In the genomic region with DNA sequence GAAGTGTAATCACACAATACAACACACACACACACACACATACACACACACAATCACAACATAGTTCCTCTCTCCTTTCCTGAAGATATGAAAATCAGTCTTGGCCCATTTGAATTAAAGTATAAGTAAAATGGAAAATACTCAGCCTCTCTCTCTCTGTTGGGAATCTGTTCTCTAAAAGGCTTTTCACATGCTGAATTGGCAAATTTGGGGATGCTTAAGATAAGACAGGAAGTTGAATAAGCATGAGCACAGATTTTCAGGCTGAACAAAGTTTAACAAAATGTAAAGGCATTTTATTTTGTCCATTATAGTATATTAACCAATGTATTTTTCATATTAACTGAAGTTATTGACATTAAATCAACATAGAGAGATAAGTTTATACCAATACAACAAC, we compare ENCODE assay signal across 19 cellular contexts. TPM values are rescaled to one million over a fixed set of nuclear protein-coding genes. Genes with fewer than 3 reads are reported as not detected.
DNase-seq lines count a peak whose midpoint lies in the region; ATAC-seq, FAIRE-seq and TF ChIP-seq lines count a peak whose summit lies in the region.
"Had no signal": no experiment of that assay in that cellular context is flagged by ENCODE, and none has a peak within 500 bp of the region (broad histone marks: within the 10 kb centered on the region; RNA-seq: fewer than 3 reads in every experiment).

No MANE protein-coding gene starts in this region.

- peak overlapping the region; percentile 12 for H3K27ac Mint-ChIP-seq in type B pancreatic cell
- H3K27ac Mint-ChIP-seq: CD8-positive, alpha-beta T cell had no signal

- no peaks in the 10 kb centered on the region; the same call in 1 of the 2 replicates for H3K9me3 ChIP-seq in IMR-90 (ENCODE audit: control insufficient read depth, insufficient read depth, low read length)
- H3K9me3 ChIP-seq in H1 (ENCODE audit: insufficient read depth in 2 of 2, low read depth in 1 of 2, low read length in 1 of 2) = peaks cover 4 to 5% of the 10 kb centered on the region in 2 experiments; a peak in 1 of 4 replicates
- no peaks in the 10 kb centered on the region for H3K9me3 ChIP-seq in HepG2 (ENCODE audit: low read length)
- H3K9me3 ChIP-seq: SK-N-SH had no signal

- H3K27ac ChIP-seq in IMR-90 (ENCODE audit: insufficient read depth, low read length) = peak overlapping the region; percentile 99; the same call in 1 of the 2 replicates
- no peak overlapping the region for H3K27ac ChIP-seq in H1 (ENCODE audit: low read depth, low read length)
- H3K27ac ChIP-seq in HepG2 (ENCODE audit: extremely low read length, insufficient read depth, low read length) = peak overlapping the region; percentile 66
- H3K27ac ChIP-seq: BLaER1 treated with 17β-estradiol and CSF1 and Interleukin-3, amounts not matched to agents 10 nM and 100 nM had no signal

- DNase-seq in IMR-90 (no peak), H1 (ENCODE audit: low read depth in 1 of 2, low spot score in 2 of 2) (no peak), HepG2 (ENCODE audit: low spot score) (no peak), type B pancreatic cell (ENCODE audit: extremely low spot score, unreplicated experiment) (no peak), NCI-H2196 (lab: John Stamatoyannopoulos, UW; ENCODE audit: unreplicated experiment) (no peak), EL (no peak), left cardiac atrium (no peak)
- DNase-seq: CD8-positive, alpha-beta T cell; DMS79 treated with DMSO at 0.1 percent for 48 hours; KBM-7; MV-4-11; NCI-H1694 treated with DMSO at 0.1 percent for 48 hours; NCI-H510A treated with DMSO at 0.1 percent for 48 hours; NCI-H774; SHP77; SK-N-SH had no signal

- H2BK5ac ChIP-seq in IMR-90 (ENCODE audit: low read depth, low read length, poor library complexity, severe bottlenecking) (peak overlapping the region; percentile 24), H1 (ENCODE audit: low read depth, low read length) (no peak overlapping the region)

- H4K5ac ChIP-seq in IMR-90 (ENCODE audit: low read depth, low read length) (peak overlapping the region; percentile 95; the same call in 1 of the 2 replicates), H1 (ENCODE audit: insufficient read length, low read depth, low read length) (no peak overlapping the region)

- no peaks in the 10 kb centered on the region for H3K36me3 Mint-ChIP-seq in type B pancreatic cell
- H3K36me3 Mint-ChIP-seq: CD8-positive, alpha-beta T cell had no signal

- no TSS peak for BruUV-seq in IMR-90 (replicated peaks; lab: Mats Ljungman, UMichigan)
- BruUV-seq in HepG2 (replicated peaks; lab: Mats Ljungman, UMichigan) = no TSS peak

- no peak for TF ChIP-seq EP300 in H1 (IDR thresholded peaks at IDR 0.05; ENCODE audit: borderline replicate concordance in 1 of 2, low read depth in 2 of 2, low read length in 2 of 2)
- TF ChIP-seq EP300 in HepG2 (IDR thresholded peaks at IDR 0.05; ENCODE audit: low read depth in 2 of 2, low read length in 2 of 2) = no peak
- TF ChIP-seq EP300 in HepG2 (CRISPR knock-in tag; IDR thresholded peaks at IDR 0.05; ENCODE audit: borderline replicate concordance) = no peak

- H2AK9ac ChIP-seq in IMR-90 (replicated peaks; ENCODE audit: low read depth, low read length, poor library complexity) = no peak overlapping the region

- H3K18ac ChIP-seq in IMR-90 (ENCODE audit: low read depth, low read length) (peak overlapping the region; percentile 98), H1 (ENCODE audit: extremely low read depth, low read length) (no peak overlapping the region)

- H3K27me3 ChIP-seq in IMR-90 (ENCODE audit: control insufficient read depth, insufficient read depth, low read length) = no peaks in the 10 kb centered on the region
- no peaks in the 10 kb centered on the region for H3K27me3 ChIP-seq in H1 (replicated peaks in 1 of 4; ENCODE audit: control insufficient read depth in 3 of 4, extremely low read depth in 1 of 4, insufficient read depth in 3 of 4, low read length in 3 of 4)
- H3K27me3 ChIP-seq in HepG2 (ENCODE audit: control insufficient read depth in 1 of 2, insufficient read depth in 2 of 2, low read length in 2 of 2) = no peaks in the 10 kb centered on the region
- H3K27me3 ChIP-seq: BLaER1 treated with 17β-estradiol and CSF1 and Interleukin-3, amounts not matched to agents 10 nM and 100 nM had no signal

- TF ChIP-seq RAD21 in IMR-90 (IDR thresholded peaks at IDR 0.05; ENCODE audit: low read length) (no peak), H1 (IDR thresholded peaks at IDR 0.05 in 1 of 2, conservative IDR thresholded peaks at IDR 0.05 in 1 of 2; ENCODE audit: low read depth in 2 of 2, low read length in 2 of 2) (no peak), HepG2 (CRISPR knock-in tag; IDR thresholded peaks at IDR 0.05) (no peak)

- H3K79me1 ChIP-seq in IMR-90 (ENCODE audit: low read depth in 1 of 2, low read length in 2 of 2) (no peaks in the 10 kb centered on the region), H1 (ENCODE audit: low read depth, low read length) (no peaks in the 10 kb centered on the region)

- H3K4me2 ChIP-seq in IMR-90 (ENCODE audit: low read depth, low read length) (no peak overlapping the region), H1 (ENCODE audit: insufficient read depth in 1 of 2, low read depth in 2 of 2, low read length in 2 of 2) (no peak overlapping the region), HepG2 (ENCODE audit: low read depth, low read length) (no peak overlapping the region; the same call in 1 of the 2 replicates)
- H3K4me2 ChIP-seq: SK-N-SH had no signal

- no peak for FAIRE-seq in H1 (lab: Jason Lieb, UNC)
- no peak for FAIRE-seq in HepG2 (lab: Jason Lieb, UNC)

- intact Hi-C loops in IMR-90 (cut with micrococcal nuclease) = no loop called here
- intact Hi-C loops in HepG2 (cut with micrococcal nuclease; ENCODE audit: unreplicated experiment) = no loop called here
- intact Hi-C loops in left cardiac atrium (cut with DNase I) = no loop called here

- H3K9me3 Mint-ChIP-seq in type B pancreatic cell = peaks cover 10% of the 10 kb centered on the region
- H3K9me3 Mint-ChIP-seq: CD8-positive, alpha-beta T cell had no signal

- no peak overlapping the region for H3K14ac ChIP-seq in IMR-90 (replicated peaks; ENCODE audit: low read depth, low read length)
- no peak overlapping the region for H3K14ac ChIP-seq in H1 (ENCODE audit: insufficient read length)

- H2AK5ac ChIP-seq in IMR-90 (ENCODE audit: low read depth, low read length) = no peak overlapping the region
- no peak overlapping the region for H2AK5ac ChIP-seq in H1 (ENCODE audit: low read depth, low read length)

- no peak overlapping the region for H2BK12ac ChIP-seq in H1 (ENCODE audit: low read depth, low read length)

- ATAC-seq in IMR-90 (ENCODE audit: low read depth) (no peak), HepG2 (no peak), left cardiac atrium (no peak)
- ATAC-seq: CD8-positive, alpha-beta T cell; HCT116 had no signal

- no peak overlapping the region for H3K4me3 Mint-ChIP-seq in type B pancreatic cell
- H3K4me3 Mint-ChIP-seq: CD8-positive, alpha-beta T cell had no signal

- H3K56ac ChIP-seq in IMR-90 (ENCODE audit: extremely low read depth, insufficient read depth, low read length) = no peak overlapping the region
- H3K56ac ChIP-seq in H1 (replicated peaks; ENCODE audit: insufficient read length, low read depth, low read length) = no peak overlapping the region

- H3K4me1 ChIP-seq in IMR-90 (ENCODE audit: control insufficient read depth, insufficient read depth, low read length) (peaks cover 8% of the 10 kb centered on the region; the same call in 1 of the 2 replicates), H1 (replicated peaks in 1 of 4; ENCODE audit: control insufficient read depth in 3 of 4, insufficient read depth in 4 of 4, low read length in 3 of 4) (peaks cover 0 to 2% (median 0%) of the 10 kb centered on the region in 4 experiments; a peak in 1 of 7 replicates), HepG2 (ENCODE audit: insufficient read depth, low read length) (peaks cover 22% of the 10 kb centered on the region)

- no peak for TF ChIP-seq CTCF in IMR-90 (conservative IDR thresholded peaks at IDR 0.05; ENCODE audit: low read depth, low read length)
- no peak for TF ChIP-seq CTCF in H1 (IDR thresholded peaks at IDR 0.05; ENCODE audit: control extremely low read depth in 1 of 3, insufficient read depth in 1 of 3, low read depth in 1 of 3, low read length in 3 of 3)
- TF ChIP-seq CTCF in HepG2 (CRISPR knock-in tag; IDR thresholded peaks at IDR 0.05) = no peak
- TF ChIP-seq CTCF in type B pancreatic cell (conservative IDR thresholded peaks at IDR 0.05) = no peak

- H3K4ac ChIP-seq in IMR-90 (ENCODE audit: low read depth, low read length) (no peak overlapping the region), H1 (replicated peaks; ENCODE audit: insufficient read length, low read depth, low read length) (no peak overlapping the region)

- H3K9ac ChIP-seq in IMR-90 (ENCODE audit: low read depth, low read length) (no peak overlapping the region), H1 (replicated peaks in 1 of 4; ENCODE audit: extremely low read depth in 1 of 4, low read depth in 3 of 4, low read length in 3 of 4) (no peak overlapping the region), HepG2 (ENCODE audit: insufficient read depth, low read depth, low read length) (no peak overlapping the region)
- H3K9ac ChIP-seq: BLaER1 treated with 17β-estradiol and CSF1 and Interleukin-3, amounts not matched to agents 10 nM and 100 nM; SK-N-SH had no signal

- TF ChIP-seq POLR2A in IMR-90 (IDR thresholded peaks at IDR 0.05; ENCODE audit: low read depth, low read length) (no peak), H1 (IDR thresholded peaks at IDR 0.05; ENCODE audit: control extremely low read depth in 1 of 2, low read depth in 2 of 2, low read length in 2 of 2) (no peak), HepG2 (IDR thresholded peaks at IDR 0.05; ENCODE audit: insufficient read depth in 1 of 2, low read depth in 2 of 2, low read length in 2 of 2) (no peak)

- H2BK120ac ChIP-seq in IMR-90 (ENCODE audit: low read depth, low read length) = no peak overlapping the region
- H2BK120ac ChIP-seq in H1 (replicated peaks; ENCODE audit: low read depth, low read length) = no peak overlapping the region

- peaks cover 21% of the 10 kb centered on the region for H3K4me1 Mint-ChIP-seq in type B pancreatic cell (ENCODE audit: unreplicated experiment)

- H3K23ac ChIP-seq in IMR-90 (ENCODE audit: low read depth, low read length) = no peak overlapping the region
- no peak overlapping the region for H3K23ac ChIP-seq in H1 (ENCODE audit: insufficient read length)

- H3K4me3 ChIP-seq in IMR-90 (ENCODE audit: insufficient read depth, low read depth, low read length) (no peak overlapping the region), H1 (ENCODE audit: extremely low read depth in 1 of 4, insufficient read depth in 2 of 4, low read depth in 3 of 4, low read length in 4 of 4) (no peak overlapping the region), HepG2 (replicated peaks in 1 of 3; ENCODE audit: insufficient read depth in 1 of 3, low read depth in 2 of 3, low read length in 3 of 3) (no peak overlapping the region)
- H3K4me3 ChIP-seq: BLaER1 treated with 17β-estradiol and CSF1 and Interleukin-3, amounts not matched to agents 10 nM and 100 nM had no signal

- H4K8ac ChIP-seq in IMR-90 (ENCODE audit: low read depth in 2 of 2, low read length in 2 of 2) (no peak overlapping the region), H1 (ENCODE audit: extremely low read depth, insufficient read depth, low read length) (no peak overlapping the region)

- CTCF ChIA-PET in IMR-90 (lab: Yijun Ruan, JAX) (no interaction called here), H1 (lab: Charles Lee; ENCODE audit: partially characterized antibody) (interaction anchor here (1.0 kb wide), 1 partner anchor 19 kb away, joined by 3 read pairs; no protein-coding TSS in a partner anchor), HepG2 (lab: Yijun Ruan, JAX; ENCODE audit: low intra/inter-chr PET ratio, low total read pairs) (no interaction called here)

- POLR2A ChIA-PET in IMR-90 (lab: Charles Lee; ENCODE audit: unreplicated experiment) (no interaction called here), H1 (lab: Charles Lee; ENCODE audit: partially characterized antibody) (no interaction called here), HepG2 (lab: Yijun Ruan, JAX) (interaction anchor here (0.8 kb wide), 1 partner anchor 19 kb away, joined by 3 read pairs; no protein-coding TSS in a partner anchor)

- H4K91ac ChIP-seq in IMR-90 (ENCODE audit: insufficient read depth, low read depth, low read length) (no peak overlapping the region), H1 (replicated peaks; ENCODE audit: insufficient read length, low read length) (no peak overlapping the region)

- H3K9me1 ChIP-seq in IMR-90 (ENCODE audit: insufficient read depth, low read length) = no peaks in the 10 kb centered on the region

- H2AFZ ChIP-seq in IMR-90 (replicated peaks; ENCODE audit: low read length, poor library complexity) = no peak overlapping the region
- H2AFZ ChIP-seq in H1 (ENCODE audit: low read length) = no peak overlapping the region
- no peak overlapping the region for H2AFZ ChIP-seq in HepG2 (ENCODE audit: low read length)

- H3K27me3 Mint-ChIP-seq in type B pancreatic cell = peaks cover 6% of the 10 kb centered on the region

- H3K36me3 ChIP-seq in IMR-90 (ENCODE audit: control insufficient read depth, insufficient read depth, low read length) = no peaks in the 10 kb centered on the region
- H3K36me3 ChIP-seq in H1 (ENCODE audit: control insufficient read depth in 2 of 4, insufficient read depth in 4 of 4, low read length in 3 of 4) = no peaks in the 10 kb centered on the region
- H3K36me3 ChIP-seq in HepG2 (replicated peaks in 1 of 2; ENCODE audit: control insufficient read depth in 1 of 2, insufficient read depth in 2 of 2, low read length in 2 of 2) = no peaks in the 10 kb centered on the region
- H3K36me3 ChIP-seq: BLaER1 treated with 17β-estradiol and CSF1 and Interleukin-3, amounts not matched to agents 10 nM and 100 nM had no signal

- in situ Hi-C loops in IMR-90 (cut with MboI; ENCODE audit: low sequenced_read_pairs) = no loop called here
- in situ Hi-C loops in HepG2 (cut with HindIII; ENCODE audit: extremely low pct_ligation_motif_present, low pct_unique_long_range_greater_than_20kb) = no loop called here

- H2BK20ac ChIP-seq in IMR-90 (ENCODE audit: low read depth, low read length) (no peak overlapping the region), H1 (ENCODE audit: low read length) (no peak overlapping the region)

- H4K20me1 ChIP-seq in IMR-90 (ENCODE audit: insufficient read depth, low read length) = no peaks in the 10 kb centered on the region
- H4K20me1 ChIP-seq in H1 (replicated peaks in 1 of 2; ENCODE audit: control insufficient read depth in 1 of 2, insufficient read depth in 2 of 2, low read length in 2 of 2) = no peaks in the 10 kb centered on the region
- H4K20me1 ChIP-seq in HepG2 (ENCODE audit: insufficient read depth, low read length) = no peaks in the 10 kb centered on the region
- H4K20me1 ChIP-seq: BLaER1 treated with 17β-estradiol and CSF1 and Interleukin-3, amounts not matched to agents 10 nM and 100 nM had no signal

- H2BK15ac ChIP-seq in IMR-90 (ENCODE audit: low read depth, low read length) (no peak overlapping the region), H1 (ENCODE audit: low read length) (no peak overlapping the region)

- dilution Hi-C loops in IMR-90 (cut with HindIII; ENCODE audit: low sequenced_read_pairs, unreplicated experiment) = no loop called here

- H3K23me2 ChIP-seq in H1 (ENCODE audit: low read depth, low read length) = no peaks in the 10 kb centered on the region

- H3K79me2 ChIP-seq in H1 (ENCODE audit: control insufficient read depth in 1 of 2, insufficient read depth in 2 of 2, low read length in 2 of 2) (no peaks in the 10 kb centered on the region), HepG2 (ENCODE audit: insufficient read depth, low read length) (no peaks in the 10 kb centered on the region)

RNA-seq across cellular contexts. Expression of gene FMO2, which starts 23.7 kb away (rescaled TPM):
- total RNA-seq in IMR-90 (2012; rRNA removed) (under 0.01 TPM in 2 replicates), HepG2 (2016; rRNA removed; fragmentation: Illumina TruSeq; extraction: Trizol) (not detected in 2 replicates), type B pancreatic cell (ENCODE audit: low replicate concordance) (0.60 TPM in 1 of 2 replicates, not detected in the other), left cardiac atrium (10 to 100 TPM; 41.7 to 64.3 TPM)
- polyA plus RNA-seq in IMR-90 (2012; rRNA removed) (0.05 TPM in 1 of 2 replicates, not detected in the other), H1 (2011; rRNA removed) (not detected in 2 replicates), HepG2 (2011; rRNA removed) (not detected in 2 replicates)
- polyA plus RNA-seq in IMR-90 (2012; cell fraction: cytosol; rRNA removed) = 0.01 TPM in 1 of 2 replicates, not detected in the other
- polyA plus RNA-seq in IMR-90 (2012; cell fraction: nucleus; rRNA removed; ENCODE audit: low replicate concordance) = 0.56 TPM in 1 of 2 replicates, not detected in the other
- total RNA-seq in H1 (2021; fragmentation: NEBNext Ultra II Directional; extraction: Animal tissue kit (Norgen Biotek cat#: 25700)) = not detected in 2 replicates
- not detected for polyA plus RNA-seq in H1 (2011; cell fraction: cytosol; rRNA removed)
- polyA plus RNA-seq in H1 (2011; cell fraction: nucleus; rRNA removed) = not detected
- polyA plus RNA-seq in H1 (2012, experiment 1 of 2) = not detected in 4 replicates
- polyA plus RNA-seq in H1 (2012, experiment 2 of 2) = not detected
- 0.10 TPM for polyA plus RNA-seq in H1 (2013, experiment 1 of 2)
- polyA plus RNA-seq in H1 (2013, experiment 2 of 2) = 0.04 TPM
- 0.15 TPM in 1 of 2 replicates, not detected in the other for polyA minus RNA-seq in H1 (2011; rRNA and poly(A)+ RNA removed)
- polyA minus RNA-seq in H1 (2011; cell fraction: cytosol; rRNA and poly(A)+ RNA removed) = not detected
- polyA minus RNA-seq in H1 (2011; cell fraction: nucleus; rRNA and poly(A)+ RNA removed) = 0.80 TPM
- not detected in 2 replicates for total RNA-seq in HepG2 (2016; cell fraction: cytosol; rRNA removed; fragmentation: Illumina TruSeq; extraction: Trizol; ENCODE audit: low read depth)
- total RNA-seq in HepG2 (2016; cell fraction: insoluble cytoplasmic fraction; rRNA removed; fragmentation: Illumina TruSeq; extraction: Trizol) = not detected in 2 replicates
- total RNA-seq in HepG2 (2016; cell fraction: membrane; rRNA removed; fragmentation: Illumina TruSeq; extraction: Trizol) = not detected in 2 replicates
- not detected in 2 replicates for total RNA-seq in HepG2 (2016; cell fraction: nucleus; rRNA removed; fragmentation: Illumina TruSeq; extraction: Trizol)
- not detected in 2 replicates for polyA plus RNA-seq in HepG2 (2011; cell fraction: cytosol; rRNA removed)
- not detected in 2 replicates for polyA plus RNA-seq in HepG2 (2011; cell fraction: nucleus; rRNA removed)
- polyA plus RNA-seq in HepG2 (2012) = not detected in 2 replicates
- polyA plus RNA-seq in HepG2 (2016; cell fraction: cytosol; fragmentation: Illumina TruSeq; extraction: Trizol; ENCODE audit: low read depth) = not detected in 2 replicates
- not detected in 2 replicates for polyA plus RNA-seq in HepG2 (2016; cell fraction: insoluble cytoplasmic fraction; fragmentation: Illumina TruSeq; extraction: Trizol; ENCODE audit: low read depth)
- not detected in 2 replicates for polyA plus RNA-seq in HepG2 (2016; cell fraction: membrane; fragmentation: Illumina TruSeq; extraction: Trizol; ENCODE audit: low read depth)
- not detected in 2 replicates for polyA plus RNA-seq in HepG2 (2016; cell fraction: nucleus; fragmentation: Illumina TruSeq; extraction: Trizol; ENCODE audit: insufficient read depth, low read depth)
- not detected in 2 replicates for polyA minus RNA-seq in HepG2 (2011; rRNA and poly(A)+ RNA removed; ENCODE audit: low replicate concordance)
- not detected in 2 replicates for polyA minus RNA-seq in HepG2 (2011; cell fraction: cytosol; rRNA and poly(A)+ RNA removed)
- not detected in 2 replicates for polyA minus RNA-seq in HepG2 (2011; cell fraction: nucleus; rRNA and poly(A)+ RNA removed)
- total RNA-seq: CD8-positive, alpha-beta T cell; OCI-LY7 had no signal
- polyA plus RNA-seq: SK-N-SH had no signal

Comparison
In these comparisons a context has a peak if more than half of its experiments do, and no peak if none do; other contexts are left out.
1. RNA of gene FMO2, which starts 23.7 kb away (total RNA-seq): 41.7 to 64.3 TPM in left cardiac atrium; 0.60 TPM in type B pancreatic cell, under 0.01 TPM in IMR-90, not detected in H1 and not detected in HepG2; every median in the first group is over 10 times any median in the second.